17 cellular contexts compared by ENCODE assay signal in the genomic region with DNA sequence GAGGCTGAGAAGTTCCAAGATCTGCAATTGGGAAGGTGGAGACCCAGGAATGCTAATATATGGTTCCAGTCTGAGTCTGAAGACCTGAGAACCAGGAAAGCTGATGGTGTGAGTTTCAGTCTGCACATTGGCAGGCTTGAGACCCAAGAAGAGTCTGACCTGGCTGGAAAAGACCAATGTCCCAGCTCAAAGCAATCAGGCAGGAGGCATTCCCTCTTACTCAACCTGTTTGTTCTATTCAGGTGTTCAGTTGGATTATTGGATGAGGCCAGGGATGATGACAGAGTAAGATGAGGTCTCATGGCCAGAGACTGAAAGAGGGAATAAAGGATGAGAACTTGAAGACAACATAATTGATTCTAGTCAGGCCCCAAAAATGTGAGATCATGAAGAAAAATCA. TPM values are rescaled to one million over a fixed set of nuclear protein-coding genes. Genes with fewer than 3 reads are reported as not detected.
DNase-seq lines count a peak whose midpoint lies in the region; ATAC-seq and TF ChIP-seq lines count a peak whose summit lies in the region.
"Had no signal": no experiment of that assay in that cellular context is flagged by ENCODE, and none has a peak within 500 bp of the region (broad histone marks: within the 10 kb centered on the region; RNA-seq: fewer than 3 reads in every experiment).

No MANE protein-coding gene starts in this region.

- CTCF ChIA-PET in PC-9 (lab: Charles Lee), result no interaction called here

- no peaks in the 10 kb centered on the region; the same call in none of the 2 replicates for H3K27me3 ChIP-seq in GM23248 (replicated peaks; ENCODE audit: insufficient read depth)
- no peaks in the 10 kb centered on the region for H3K27me3 ChIP-seq in PC-9 (ENCODE audit: insufficient read depth, low read depth)
- H3K27me3 ChIP-seq in subcutaneous abdominal adipose tissue (ENCODE audit: control insufficient read depth in 5 of 5, insufficient read depth in 4 of 5, low read length in 5 of 5), result no peaks in the 10 kb centered on the region
- H3K27me3 ChIP-seq: BE2C had no signal

- intact Hi-C loops in PC-9 (cut with micrococcal nuclease; ENCODE audit: unreplicated experiment), result no loop called here

- no peaks in the 10 kb centered on the region for H3K4me1 Mint-ChIP-seq in activated T-cell treated with anti-CD3 and anti-CD28 coated beads, Interleukin-2, amount 50 U/mL, for 24 hours (ENCODE audit: low read depth)

- H3K4me3 ChIP-seq in GM23248 (no peak overlapping the region), PC-9 (no peak overlapping the region), subcutaneous abdominal adipose tissue (ENCODE audit: low read depth in 1 of 5, low read length in 5 of 5) (no peak overlapping the region)
- H3K4me3 ChIP-seq: HAP-1, K562 had no signal

- H3K27ac ChIP-seq in GM23248, result peak overlapping the region; percentile 50
- H3K27ac ChIP-seq in PC-9, result peak overlapping the region; percentile 46
- peak overlapping the region; percentile 31 for H3K27ac ChIP-seq in subcutaneous abdominal adipose tissue (ENCODE audit: low read depth, low read length)

- no peak overlapping the region for H3K27ac Mint-ChIP-seq in activated T-cell treated with anti-CD3 and anti-CD28 coated beads, Interleukin-2, amount 50 U/mL, for 24 hours
- H3K27ac Mint-ChIP-seq: CD4-positive, alpha-beta T cell had no signal

- in situ Hi-C loops in GM23248 (cut with MboI), result no loop called here

- H3K9me3 ChIP-seq in GM23248 (ENCODE audit: low read depth) (no peaks in the 10 kb centered on the region), PC-9 (ENCODE audit: insufficient read depth, low read depth) (0 out of 2 replicates have a peak, but pooled peaks cover 4% of the 10 kb centered on the region), subcutaneous abdominal adipose tissue (ENCODE audit: control insufficient read depth in 5 of 5, low read length in 5 of 5) (no peaks in the 10 kb centered on the region)
- H3K9me3 ChIP-seq: BE2C, Caco-2, HAP-1 had no signal

- no peaks in the 10 kb centered on the region for H3K36me3 ChIP-seq in GM23248 (ENCODE audit: low read depth)
- 0 out of 2 replicates have a peak, but pooled peaks cover 5% of the 10 kb centered on the region for H3K36me3 ChIP-seq in PC-9 (ENCODE audit: low read depth)
- H3K36me3 ChIP-seq in subcutaneous abdominal adipose tissue (ENCODE audit: control insufficient read depth in 5 of 5, insufficient read depth in 5 of 5, low read length in 5 of 5), result no peaks in the 10 kb centered on the region
- H3K36me3 ChIP-seq: BE2C, HAP-1 had no signal

- POLR2A ChIA-PET in PC-9 (lab: Charles Lee; ENCODE audit: unreplicated experiment), result no interaction called here

- H3F3A ChIP-seq in GM23248 (ENCODE audit: insufficient read depth) (peaks cover 13% of the 10 kb centered on the region; the same call in 1 of the 2 replicates), PC-9 (ENCODE audit: insufficient read depth, low read depth) (peaks cover 16% of the 10 kb centered on the region)

- BruUV-seq in PC-9 (replicated peaks; lab: Mats Ljungman, UMichigan), result no TSS peak

- H3K4me3 Mint-ChIP-seq in activated T-cell treated with anti-CD3 and anti-CD28 coated beads, Interleukin-2, amount 50 U/mL, for 24 hours, result no peak overlapping the region
- H3K4me3 Mint-ChIP-seq: CD4-positive, alpha-beta T cell had no signal

- H3K27me3 Mint-ChIP-seq in activated T-cell treated with anti-CD3 and anti-CD28 coated beads, Interleukin-2, amount 50 U/mL, for 24 hours, result peaks cover 7% of the 10 kb centered on the region

- H4K20me1 ChIP-seq in GM23248 (ENCODE audit: insufficient read depth) (no peaks in the 10 kb centered on the region), PC-9 (ENCODE audit: insufficient read depth) (0 out of 2 replicates have a peak, but pooled peaks cover 3% of the 10 kb centered on the region)

- no peak for TF ChIP-seq CTCF in PC-9 (conservative IDR thresholded peaks at IDR 0.05)

- H3K4me1 ChIP-seq in GM23248 (ENCODE audit: insufficient read depth) (peaks cover 8% of the 10 kb centered on the region; the same call in 1 of the 2 replicates), PC-9 (replicated peaks; ENCODE audit: insufficient read depth) (peaks cover 22% of the 10 kb centered on the region), subcutaneous abdominal adipose tissue (ENCODE audit: control insufficient read depth in 5 of 5, insufficient read depth in 5 of 5, low read length in 5 of 5) (peaks cover 0 to 6% (median 5%) of the 10 kb centered on the region in 5 donors)
- H3K4me1 ChIP-seq: BE2C, HAP-1 had no signal

- H3K4me2 ChIP-seq in GM23248 (ENCODE audit: unreplicated experiment), result no peak overlapping the region
- H3K4me2 ChIP-seq in PC-9, result no peak overlapping the region

- H3K9me2 ChIP-seq in GM23248 (ENCODE audit: insufficient read depth) (no peaks in the 10 kb centered on the region), PC-9 (ENCODE audit: insufficient read depth) (no peaks in the 10 kb centered on the region)

- no peak overlapping the region for H3K9ac ChIP-seq in GM23248
- peak overlapping the region in 1 of 5 donors; percentile 41 for H3K9ac ChIP-seq in subcutaneous abdominal adipose tissue (ENCODE audit: low read length in 5 of 5)

- peak; percentile 80 for ATAC-seq in left lobe of liver
- ATAC-seq in HG02938 (IDR thresholded peaks at IDR 0.05; ENCODE audit: unreplicated experiment), result no peak
- ATAC-seq: K562 had no signal

- H2AFZ ChIP-seq in GM23248 (peak overlapping the region; percentile 12; the same call in 1 of the 2 replicates), PC-9 (no peak overlapping the region)

- H3K9me3 Mint-ChIP-seq in activated T-cell treated with anti-CD3 and anti-CD28 coated beads, Interleukin-2, amount 50 U/mL, for 24 hours, result no peaks in the 10 kb centered on the region
- H3K9me3 Mint-ChIP-seq: CD4-positive, alpha-beta T cell had no signal

- H3K79me2 ChIP-seq in GM23248 (ENCODE audit: insufficient read depth), result no peaks in the 10 kb centered on the region
- 0 out of 2 replicates have a peak, but pooled peaks cover 5% of the 10 kb centered on the region for H3K79me2 ChIP-seq in PC-9 (ENCODE audit: low read depth)

- DNase-seq in GM23248, result no peak
- DNase-seq in PC-9, result no peak
- no peak for DNase-seq in left lobe of liver (ENCODE audit: low spot score)
- DNase-seq in activated T-cell treated with anti-CD3 and anti-CD28 coated beads, Interleukin-2, amount 50 U/mL, for 24 hours, result no peak
- no peak for DNase-seq in NCI-H1694 treated with DMSO at 0.1 percent for 48 hours (lab: John Stamatoyannopoulos, UW)
- DNase-seq: ACHN; BE2C; C1 segment of cervical spinal cord; Caco-2; CD4-positive, alpha-beta T cell; IMR-90 had no signal

- no peaks in the 10 kb centered on the region for H3K36me3 Mint-ChIP-seq in activated T-cell treated with anti-CD3 and anti-CD28 coated beads, Interleukin-2, amount 50 U/mL, for 24 hours (ENCODE audit: low read depth)

RNA-seq across cellular contexts. Expression of gene SPATA46, which starts 50.1 kb away (rescaled TPM):
- total RNA-seq in GM23248 (2014; rRNA removed; shearing (Covaris generic)), result not detected in 2 replicates
- not detected in 2 replicates for polyA plus RNA-seq in GM23248 (2016; fragmentation: Nextera tagmentation; extraction: Ambion mirVana)
- total RNA-seq in PC-9 (2021) (not detected in 2 replicates), left lobe of liver (not detected)
- total RNA-seq: Caco-2; CD4-positive, alpha-beta T cell; H4; HT1080; IMR-90; K562 had no signal
- polyA plus RNA-seq: IMR-90 had no signal

RNA-seq across cellular contexts. Expression of gene C1orf226, which starts 55.0 kb away (rescaled TPM):
- total RNA-seq in GM23248 (2014; rRNA removed; shearing (Covaris generic)), result under 0.01 and 0.13 TPM in 2 replicates
- polyA plus RNA-seq in GM23248 (2016; fragmentation: Nextera tagmentation; extraction: Ambion mirVana), result 0.04 and 0.08 TPM in 2 replicates
- total RNA-seq in PC-9 (2021) (10.5 and 11.3 TPM in 2 replicates), left lobe of liver (50.4 TPM)
- total RNA-seq: CD4-positive, alpha-beta T cell had no signal

Comparison
In these comparisons a context has a peak if more than half of its experiments do, and no peak if none do; other contexts are left out.
1. RNA of gene C1orf226, which starts 55.0 kb away (total RNA-seq): 50.4 TPM in left lobe of liver (single experiment) and 10.5 to 11.3 TPM in PC-9; under 0.01 to 0.13 TPM in GM23248; every median in the first group is over 10 times any median in the second.
2. Peak in every context shown above with its lines, with median percentiles within 50 percentile points of each other: H3K27ac ChIP-seq.